In the genomic region with DNA sequence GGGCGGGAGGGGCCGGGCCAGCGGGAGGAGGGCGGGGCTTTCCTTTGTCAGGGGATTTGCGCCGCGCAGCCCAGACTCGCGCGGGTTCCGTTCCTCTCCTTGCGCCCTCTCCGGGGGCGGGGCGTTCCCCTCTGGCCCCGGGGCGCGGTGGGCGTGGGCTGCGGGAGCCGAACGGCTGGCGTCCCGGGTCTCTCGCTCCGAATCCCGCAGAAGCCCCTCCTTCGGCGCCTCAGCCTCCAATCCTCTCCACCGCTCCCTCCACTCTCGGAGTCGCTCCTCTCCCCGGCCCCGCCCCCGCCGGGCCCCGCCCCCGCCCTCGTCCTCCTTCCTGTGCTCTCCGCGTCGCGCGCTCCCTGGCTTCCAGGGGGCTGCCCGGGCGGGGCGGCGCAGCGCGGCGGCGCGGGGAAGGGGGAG, we compare ENCODE assay signal across 8 cellular contexts.
DNase-seq lines count a peak whose midpoint lies in the region; ATAC-seq, FAIRE-seq and TF ChIP-seq lines count a peak whose summit lies in the region.

No MANE protein-coding gene starts in this region.

- H3K36me3 Mint-ChIP-seq in T-helper 17 cell (ENCODE audit: low read depth), result no peaks in the 10 kb centered on the region

- TF ChIP-seq POLR2A in GM12892 (IDR thresholded peaks at IDR 0.05; ENCODE audit: low read depth, low read length), result peak; percentile 20; the same call in 1 of the 2 replicates

- peaks cover 37% of the 10 kb centered on the region for H3K4me1 Mint-ChIP-seq in T-helper 17 cell

- ATAC-seq in HG02884 (IDR thresholded peaks at IDR 0.05; ENCODE audit: unreplicated experiment) (peak; percentile 64), T-helper 17 cell (peak; percentile 89), right cardiac atrium (peak; percentile 95), psoas muscle (peak; percentile 90 to 92 (median 90))

- peak overlapping the region; percentile 72 for H3K27ac ChIP-seq in angular gyrus (ENCODE audit: low read depth, low read length)
- peak overlapping the region; percentile 96 for H3K27ac ChIP-seq in right cardiac atrium (ENCODE audit: low read length)
- H3K27ac ChIP-seq in psoas muscle, result peak overlapping the region; percentile 87

- WGBS in right cardiac atrium, result 2% methylated on average over 53 of the region's 53 CpGs
- WGBS in psoas muscle, 3 donors, result 0 to 1% (median 1%) methylated on average over 18 to 53 of the region's 53 CpGs

- TF ChIP-seq CTCF in psoas muscle (IDR thresholded peaks at IDR 0.05), result no peak

- peak overlapping the region; percentile 89 for H3K4me3 Mint-ChIP-seq in T-helper 17 cell

- H3K9me3 ChIP-seq in T-helper 17 cell (ENCODE audit: control insufficient read depth, low read length, poor library complexity, severe bottlenecking), result no peaks in the 10 kb centered on the region
- no peaks in the 10 kb centered on the region for H3K9me3 ChIP-seq in right cardiac atrium (ENCODE audit: control insufficient read depth, low read length)
- no peaks in the 10 kb centered on the region for H3K9me3 ChIP-seq in psoas muscle

- H3K4me1 ChIP-seq in right cardiac atrium (ENCODE audit: control insufficient read depth, insufficient read depth, low read length) (peaks cover 14% of the 10 kb centered on the region), psoas muscle (peaks cover 60% of the 10 kb centered on the region)

- FAIRE-seq in GM12892 (lab: Jason Lieb, UNC) (peak; percentile 14), urothelium cell line (lab: Jason Lieb, UNC) (no peak)

- H3K4me3 ChIP-seq in right cardiac atrium (ENCODE audit: low read length) (peak overlapping the region; percentile 80), psoas muscle (peak overlapping the region; percentile 84)

- intact Hi-C loops in right cardiac atrium (cut with DNase I), result no loop called here
- intact Hi-C loops in psoas muscle (cut with DNase I), result no loop called here

- no peaks in the 10 kb centered on the region for H3K27me3 Mint-ChIP-seq in T-helper 17 cell

- peaks cover 0 to 14% of the 10 kb centered on the region in 2 donors for H3K36me3 ChIP-seq in psoas muscle (ENCODE audit: insufficient read depth in 1 of 2, low read depth in 1 of 2)

- no peaks in the 10 kb centered on the region for H3K27me3 ChIP-seq in right cardiac atrium (ENCODE audit: control insufficient read depth, insufficient read depth)
- no peaks in the 10 kb centered on the region for H3K27me3 ChIP-seq in psoas muscle (ENCODE audit: insufficient read depth in 3 of 3, low read length in 2 of 3)

- H3K27ac Mint-ChIP-seq in T-helper 17 cell, result peak overlapping the region; percentile 32

- peak; percentile 92 for DNase-seq in GM12892 (ENCODE audit: insufficient read length)
- peak; percentile 100 for DNase-seq in NCI-H1694 (lab: John Stamatoyannopoulos, UW)
- peak; percentile 57 to 89 (median 86) for DNase-seq in T-helper 17 cell
- peak; percentile 98 to 99 (median 99) for DNase-seq in right cardiac atrium
- peak; percentile 97 to 98 for DNase-seq in psoas muscle
- peak; percentile 99 for DNase-seq in urothelium cell line (ENCODE audit: low spot score)

Comparison
In these comparisons a context has a peak if more than half of its experiments do, and no peak if none do; other contexts are left out.
1. Peak in every context shown above with its lines: DNase-seq, ATAC-seq, H3K4me3 ChIP-seq and H3K27ac ChIP-seq.